Comparison of ENCODE assay signal across 8 cellular contexts in genomic region chr3:160516391-160516790, GRCh38. TPM values are rescaled to one million over a fixed set of nuclear protein-coding genes. Genes with fewer than 3 reads are reported as not detected.
DNase-seq lines count a peak whose midpoint lies in the region; ATAC-seq and TF ChIP-seq lines count a peak whose summit lies in the region.
"Not testable (repeated sequence)": the region's sequence is repeated elsewhere in the genome, so short reads cannot be mapped to it uniquely, and the experiment has no call there.

No MANE protein-coding gene starts in this region.

- H3K27ac Mint-ChIP-seq in HFFc6: peak overlapping the region; percentile 31; the same call in 1 of the 2 replicates
- H3K27ac Mint-ChIP-seq in T-helper 17 cell: peak overlapping the region; percentile 70
- H3K27ac Mint-ChIP-seq in activated CD8-positive, alpha-beta memory T cell treated with anti-CD3 and anti-CD28 coated beads, Interleukin-2, amount 10 ng/mL, durations not matched to agents 7 days and 5 days: peak overlapping the region; percentile 19
- H3K27ac Mint-ChIP-seq in nephron progenitor cell: peak overlapping the region; percentile 32

- 0 out of 2 replicates have a peak, but pooled peaks have one; percentile 36 for ATAC-seq in Panc1
- ATAC-seq in T-helper 17 cell; activated CD8-positive, alpha-beta memory T cell treated with anti-CD3 and anti-CD28 coated beads, Interleukin-2, amount 10 ng/mL, durations not matched to agents 7 days and 5 days: not testable (repeated sequence)
- ATAC-seq in left lobe of liver: peak; percentile 51
- ATAC-seq in gastrocnemius medialis: peak; percentile 50 to 56

- TF ChIP-seq POLR2A in gastrocnemius medialis (IDR thresholded peaks at IDR 0.05): not testable (repeated sequence)

- not testable (repeated sequence) for H3K4me2 ChIP-seq in mesenchymal stem cell (ENCODE audit: low read length, poor library complexity, severe bottlenecking)

- H3K27me3 ChIP-seq in Panc1 (ENCODE audit: control insufficient read depth, insufficient read depth, low read length); mesenchymal stem cell (ENCODE audit: control insufficient read depth in 1 of 2, insufficient read depth in 1 of 2, low read length in 2 of 2); gastrocnemius medialis: not testable (repeated sequence)

- in situ Hi-C loops in Panc1 (cut with HindIII; ENCODE audit: low pct_unique_long_range_greater_than_20kb, low sequenced_read_pairs): not testable (repeated sequence)
- in situ Hi-C loops in gastrocnemius medialis (cut with MboI; ENCODE audit: low sequenced_read_pairs in 4 of 4): loop anchor here in 1 of 4 donors (25.0 kb wide), 1 partner anchor 721 kb away; no protein-coding TSS in a partner anchor

- H3K4ac ChIP-seq in mesenchymal stem cell (ENCODE audit: low read depth in 1 of 2, low read length in 2 of 2): not testable (repeated sequence)

- not testable (repeated sequence) for H3K27me3 Mint-ChIP-seq in HFFc6 (ENCODE audit: insufficient read depth); T-helper 17 cell; activated CD8-positive, alpha-beta memory T cell treated with anti-CD3 and anti-CD28 coated beads, Interleukin-2, amount 10 ng/mL, durations not matched to agents 7 days and 5 days; nephron progenitor cell (ENCODE audit: low read depth, poor library complexity)

- not testable (repeated sequence) for H3K27ac ChIP-seq in Panc1 (ENCODE audit: low read length); mesenchymal stem cell (ENCODE audit: low read length, poor library complexity, severe bottlenecking); gastrocnemius medialis

- H3K36me3 ChIP-seq in Panc1 (ENCODE audit: control insufficient read depth, insufficient read depth, low read length) (peaks cover 44% of the 10 kb centered on the region), mesenchymal stem cell (ENCODE audit: control insufficient read depth in 1 of 2, insufficient read depth in 2 of 2, low read depth in 1 of 2, low read length in 2 of 2) (peaks cover 29 to 90% of the 10 kb centered on the region in 2 experiments), gastrocnemius medialis (peaks cover 0 to 73% of the 10 kb centered on the region in 2 donors)

- not testable (repeated sequence) for H2BK12ac ChIP-seq in mesenchymal stem cell (ENCODE audit: low read length in 2 of 2)

- POLR2A ChIA-PET in Panc1 (lab: Charles Lee): not testable (repeated sequence)

- H3K36me3 Mint-ChIP-seq in HFFc6 (ENCODE audit: low read depth) (peaks cover 40% of the 10 kb centered on the region), nephron progenitor cell (ENCODE audit: low read depth) (peaks cover 80% of the 10 kb centered on the region)
- not testable (repeated sequence) for H3K36me3 Mint-ChIP-seq in T-helper 17 cell (ENCODE audit: low read depth)
- peaks cover 42% of the 10 kb centered on the region for H3K36me3 Mint-ChIP-seq in activated CD8-positive, alpha-beta memory T cell treated with anti-CD3 and anti-CD28 coated beads, Interleukin-2, amount 10 ng/mL, durations not matched to agents 7 days and 5 days

- BruUV-seq in Panc1 (replicated peaks; lab: Mats Ljungman, UMichigan): not testable (repeated sequence)

- not testable (repeated sequence) for H3K14ac ChIP-seq in mesenchymal stem cell (ENCODE audit: low read length in 2 of 2)

- intact Hi-C loops in Panc1 (cut with micrococcal nuclease; ENCODE audit: unreplicated experiment); gastrocnemius medialis (cut with DNase I; ENCODE audit: low total_unique reads): not testable (repeated sequence)

- not testable (repeated sequence) for TF ChIP-seq CTCF in HFFc6 (IDR thresholded peaks at IDR 0.05); Panc1 (IDR thresholded peaks at IDR 0.05); nephron progenitor cell (IDR thresholded peaks at IDR 0.05); gastrocnemius medialis (IDR thresholded peaks at IDR 0.05 in 4 of 5, conservative IDR thresholded peaks at IDR 0.05 in 1 of 5)

- peaks cover 14% of the 10 kb centered on the region for H3K79me1 ChIP-seq in mesenchymal stem cell (replicated peaks; ENCODE audit: low read length, poor library complexity, severe bottlenecking)

- peak overlapping the region; percentile 15 for H4K8ac ChIP-seq in mesenchymal stem cell (ENCODE audit: low read length)

- 100% methylated on average over 2 of the region's 2 CpGs for WGBS in mesenchymal stem cell

- H3K4me3 ChIP-seq in Panc1 (ENCODE audit: low read depth in 2 of 2, low read length in 2 of 2); mesenchymal stem cell (ENCODE audit: insufficient read depth in 1 of 2, low read depth in 1 of 2, low read length in 2 of 2); gastrocnemius medialis: not testable (repeated sequence)

- not testable (repeated sequence) for DNase-seq in HFFc6; Panc1 (ENCODE audit: low read depth, low spot score); T-helper 17 cell; activated CD8-positive, alpha-beta memory T cell treated with anti-CD3 and anti-CD28 coated beads, Interleukin-2, amount 10 ng/mL, durations not matched to agents 7 days and 5 days; left lobe of liver (ENCODE audit: low spot score); mesenchymal stem cell; nephron progenitor cell
- DNase-seq in gastrocnemius medialis: peak; percentile 6 to 31

- H2AK5ac ChIP-seq in mesenchymal stem cell (ENCODE audit: low read length, severe bottlenecking): not testable (repeated sequence)

- H3K9me3 Mint-ChIP-seq in HFFc6; activated CD8-positive, alpha-beta memory T cell treated with anti-CD3 and anti-CD28 coated beads, Interleukin-2, amount 10 ng/mL, durations not matched to agents 7 days and 5 days (ENCODE audit: low read depth); nephron progenitor cell: not testable (repeated sequence)

- not testable (repeated sequence) for H3K9ac ChIP-seq in mesenchymal stem cell (ENCODE audit: low read length)

- CTCF ChIA-PET in Panc1 (lab: Charles Lee): not testable (repeated sequence)
- CTCF ChIA-PET in activated CD8-positive, alpha-beta memory T cell treated with anti-CD3 and anti-CD28 coated beads, Interleukin-2, amount 10 ng/mL, durations not matched to agents 7 days and 5 days (lab: Charles Lee): interaction anchor here (1.0 kb wide), 1 partner anchor 14 kb away, joined by 4 read pairs; no protein-coding TSS in a partner anchor

- H3K23ac ChIP-seq in mesenchymal stem cell (ENCODE audit: low read length in 2 of 2): not testable (repeated sequence)

- not testable (repeated sequence) for H2BK5ac ChIP-seq in mesenchymal stem cell (ENCODE audit: low read depth, low read length, poor library complexity, severe bottlenecking)

- H3K4me3 Mint-ChIP-seq in HFFc6; T-helper 17 cell; activated CD8-positive, alpha-beta memory T cell treated with anti-CD3 and anti-CD28 coated beads, Interleukin-2, amount 10 ng/mL, durations not matched to agents 7 days and 5 days; nephron progenitor cell: not testable (repeated sequence)

- H3K18ac ChIP-seq in mesenchymal stem cell (ENCODE audit: low read depth in 1 of 2, low read length in 2 of 2): not testable (repeated sequence)

- H3K4me1 ChIP-seq in Panc1 (ENCODE audit: control insufficient read depth, insufficient read depth, low read length); mesenchymal stem cell (ENCODE audit: control insufficient read depth, insufficient read depth, low read depth, low read length); gastrocnemius medialis: not testable (repeated sequence)

- not testable (repeated sequence) for H2BK120ac ChIP-seq in mesenchymal stem cell (ENCODE audit: low read depth, low read length)

- not testable (repeated sequence) for H3K4me1 Mint-ChIP-seq in HFFc6 (ENCODE audit: low read depth); T-helper 17 cell; activated CD8-positive, alpha-beta memory T cell treated with anti-CD3 and anti-CD28 coated beads, Interleukin-2, amount 10 ng/mL, durations not matched to agents 7 days and 5 days; nephron progenitor cell

- not testable (repeated sequence) for H4K91ac ChIP-seq in mesenchymal stem cell (ENCODE audit: low read length)

- H2BK15ac ChIP-seq in mesenchymal stem cell (ENCODE audit: low read depth, poor library complexity, severe bottlenecking): not testable (repeated sequence)

- H2AFZ ChIP-seq in mesenchymal stem cell (ENCODE audit: low read depth, low read length): not testable (repeated sequence)

- H3K9me3 ChIP-seq in Panc1 (ENCODE audit: control insufficient read depth, insufficient read depth, low read depth, low read length); T-helper 17 cell (ENCODE audit: control insufficient read depth, low read length, poor library complexity, severe bottlenecking); mesenchymal stem cell (ENCODE audit: control insufficient read depth, low read length); gastrocnemius medialis: not testable (repeated sequence)

RNA-seq across cellular contexts. Expression of gene KPNA4, which starts 49.0 kb away (rescaled TPM):
- 100 to 1,000 TPM in 2 of 6 experiments, 10 to 100 TPM in 4; 72.4 to 113 (median 99.0) TPM for total RNA-seq in HFFc6 (2021; fragmentation: NEBNext Ultra II Directional; extraction: Animal tissue kit (Norgen Biotek cat#: 25700))
- total RNA-seq in Panc1 (2021; ENCODE audit: unreplicated experiment) (84.4 TPM), T-helper 17 cell (10 to 100 TPM; 48.9 to 61.9 TPM), left lobe of liver (17.0 TPM), gastrocnemius medialis (100 to 1,000 TPM in 1 of 4 donors, 10 to 100 TPM in 3; 78.9 to 126 (median 86.0) TPM)
- polyA plus RNA-seq in Panc1 (2012; ENCODE audit: insufficient read length): 62.6 TPM
- total RNA-seq in activated CD8-positive, alpha-beta memory T cell treated with anti-CD3 and anti-CD28 coated beads, Interleukin-2, amount 10 ng/mL, durations not matched to agents 7 days and 5 days: 10 to 100 TPM; 38.2 to 51.8 TPM
- 22.4 TPM for polyA plus RNA-seq in mesenchymal stem cell (2013, experiment 1 of 2)
- polyA plus RNA-seq in mesenchymal stem cell (2013, experiment 2 of 2): 25.8 TPM

Comparison
In these comparisons a context has a peak if more than half of its experiments do, and no peak if none do; other contexts are left out.
1. H3K27ac Mint-ChIP-seq: peak in every context shown above with its lines; median percentile 70 in T-helper 17 cell; 32 in nephron progenitor cell; 31 in HFFc6; 19 in activated CD8-positive, alpha-beta memory T cell treated with anti-CD3 and anti-CD28 coated beads, Interleukin-2, amount 10 ng/mL, durations not matched to agents 7 days and 5 days.